ENCODE assay signal across 13 cellular contexts in the genomic region with DNA sequence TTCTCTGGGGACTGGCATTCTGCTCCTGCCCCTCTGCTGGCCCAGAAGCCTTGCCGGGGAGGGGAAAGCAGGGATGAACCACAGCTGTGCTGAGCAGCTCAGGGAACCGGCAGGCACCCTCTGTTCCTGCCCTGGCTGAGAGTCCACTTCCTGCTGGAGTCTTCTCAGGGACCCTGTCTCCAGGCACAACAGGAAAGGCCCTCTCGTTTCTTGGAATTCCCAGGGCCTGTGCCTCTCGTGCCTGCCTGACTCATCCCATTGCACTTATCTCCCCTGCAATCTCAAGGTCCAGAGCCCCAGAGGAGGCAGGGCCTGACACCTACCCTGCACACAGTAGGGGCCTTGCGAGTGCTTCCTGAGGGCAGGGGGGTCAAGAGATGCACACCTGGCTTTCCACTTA. TPM values are rescaled to one million over a fixed set of nuclear protein-coding genes. Genes with fewer than 3 reads are reported as not detected.
DNase-seq lines count a peak whose midpoint lies in the region; TF ChIP-seq lines count a peak whose summit lies in the region.
"Had no signal": no experiment of that assay in that cellular context is flagged by ENCODE, and none has a peak within 500 bp of the region (broad histone marks: within the 10 kb centered on the region; RNA-seq: fewer than 3 reads in every experiment).

No MANE protein-coding gene starts in this region.

- H3K4me3 ChIP-seq in OCI-LY3 (ENCODE audit: low read length) (peak overlapping the region; percentile 77; the same call in 1 of the 2 replicates), choroid plexus epithelial cell (ENCODE audit: low read depth, low read length) (no peak overlapping the region)
- H3K4me3 ChIP-seq: SK-N-MC had no signal

- no peaks in the 10 kb centered on the region for H3K9me3 ChIP-seq in OCI-LY3 (ENCODE audit: insufficient read depth, low read length)

- H3K27ac ChIP-seq in OCI-LY3 (ENCODE audit: low read length): peak overlapping the region; percentile 96
- H3K27ac ChIP-seq: SK-N-MC had no signal

- TF ChIP-seq CTCF in OCI-LY3 (IDR thresholded peaks at IDR 0.05; ENCODE audit: low read depth, low read length) (no peak), choroid plexus epithelial cell (conservative IDR thresholded peaks at IDR 0.05; ENCODE audit: low read depth, low read length) (no peak)

- no peaks in the 10 kb centered on the region for H3K36me3 ChIP-seq in OCI-LY3 (replicated peaks; ENCODE audit: low read depth, low read length)

- peak overlapping the region; percentile 79; the same call in 1 of the 2 replicates for H3K9ac ChIP-seq in OCI-LY3 (ENCODE audit: low read length)

- no peaks in the 10 kb centered on the region for H3K79me2 ChIP-seq in OCI-LY3 (ENCODE audit: low read length)

- DNase-seq in Daoy (ENCODE audit: low read depth): peak; percentile 91
- DNase-seq in choroid plexus epithelial cell (ENCODE audit: low read depth): peak; percentile 66
- peak; percentile 21 for DNase-seq in myocyte (ENCODE audit: low read depth)
- no peak for DNase-seq in AG08396 (ENCODE audit: low spot score)
- no peak for DNase-seq in activated CD4-positive, CD25-positive, alpha-beta regulatory T cell treated with anti-CD3 and anti-CD28 coated beads, Interleukin-2, amount 50 U/mL, for 72 hours
- no peak for DNase-seq in activated effector memory CD4-positive, alpha-beta T cell treated with Interleukin-2 at 50 U/mL for 16 hours
- no peak for DNase-seq in head of caudate nucleus
- DNase-seq: activated CD4-positive, alpha-beta T cell treated with anti-CD3 and anti-CD28 coated beads for 48 hours; activated naive CD4-positive, alpha-beta T cell treated with Interleukin-2 at 50 U/mL for 16 hours; effector CD4-positive, alpha-beta T cell; natural killer cell had no signal

- H4K20me1 ChIP-seq in OCI-LY3 (ENCODE audit: insufficient read depth, low read length): no peaks in the 10 kb centered on the region

- H2AFZ ChIP-seq in OCI-LY3 (ENCODE audit: low read depth, low read length): no peak overlapping the region

- peak overlapping the region; percentile 99 for H3K4me2 ChIP-seq in OCI-LY3 (ENCODE audit: low read length)

- no peaks in the 10 kb centered on the region for H3K27me3 ChIP-seq in OCI-LY3 (ENCODE audit: low read depth, low read length)

- H3K4me1 ChIP-seq in OCI-LY3 (ENCODE audit: low read length): peaks cover 67% of the 10 kb centered on the region

- intact Hi-C loops in head of caudate nucleus (cut with DNase I): no loop called here

RNA-seq across cellular contexts. Expression of a gene that starts 1.1 kb away (rescaled TPM):
- 0.40 TPM in 1 of 2 replicates, not detected in the other for total RNA-seq in Daoy (2014; rRNA removed; shearing (Covaris generic))
- total RNA-seq in myocyte: 0.73 TPM in 1 of 2 replicates, not detected in the other
- not detected for polyA plus RNA-seq in myocyte (2012)

Comparison
In these comparisons a context has a peak if more than half of its experiments do, and no peak if none do; other contexts are left out.
1. DNase-seq: peak in Daoy (single experiment), choroid plexus epithelial cell (single experiment) and myocyte (single experiment); none in AG08396 (single experiment), activated CD4-positive, CD25-positive, alpha-beta regulatory T cell treated with anti-CD3 and anti-CD28 coated beads, Interleukin-2, amount 50 U/mL, for 72 hours (single experiment), activated effector memory CD4-positive, alpha-beta T cell treated with Interleukin-2 at 50 U/mL for 16 hours (single experiment) and head of caudate nucleus (0 of 42).